Comparison of ENCODE assay signal across 8 cellular contexts in the genomic region with DNA sequence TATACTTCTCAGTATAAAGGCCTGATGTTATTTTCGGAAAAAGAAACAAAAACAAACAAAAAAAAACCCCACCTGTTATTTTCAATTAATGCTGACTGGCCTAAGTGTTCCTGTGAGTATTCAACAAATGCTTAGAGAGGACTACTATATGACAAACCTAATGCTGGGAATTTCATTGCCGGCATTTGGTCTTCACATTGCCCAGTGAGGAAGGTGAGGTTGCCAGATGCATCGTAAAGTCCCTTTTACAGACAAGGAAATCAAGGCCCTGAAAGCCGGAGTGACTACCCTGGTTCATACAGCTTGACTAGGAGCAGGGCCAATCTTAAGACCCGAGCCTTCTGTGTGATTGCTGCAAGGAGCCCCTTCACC. TPM values are rescaled to one million over a fixed set of nuclear protein-coding genes. Genes with fewer than 3 reads are reported as not detected.
DNase-seq lines count a peak whose midpoint lies in the region; ATAC-seq and TF ChIP-seq lines count a peak whose summit lies in the region.

No MANE protein-coding gene starts in this region.

- no peaks in the 10 kb centered on the region for H3K4me1 ChIP-seq in lung (ENCODE audit: control insufficient read depth in 2 of 2, insufficient read depth in 2 of 2, low read length in 2 of 2)
- H3K4me1 ChIP-seq in urinary bladder (ENCODE audit: insufficient read depth), result no peaks in the 10 kb centered on the region

- peak overlapping the region; percentile 99 for H3K4me3 Mint-ChIP-seq in HFFc6

- peak overlapping the region; percentile 92 for H3K27ac Mint-ChIP-seq in HFFc6

- H3K36me3 ChIP-seq in lung (ENCODE audit: control insufficient read depth in 2 of 2, insufficient read depth in 2 of 2, low read length in 2 of 2) (peaks cover 4 to 38% of the 10 kb centered on the region in 2 donors), urinary bladder (ENCODE audit: insufficient read depth) (no peaks in the 10 kb centered on the region)

- H3K27ac ChIP-seq in angular gyrus (ENCODE audit: low read depth, low read length) (peak overlapping the region; percentile 78), lung (ENCODE audit: low read depth in 1 of 2, low read length in 1 of 2) (peak overlapping the region; percentile 22 to 40), urinary bladder (ENCODE audit: low read depth) (no peak overlapping the region)

- 20 to 21% methylated on average over 5 of the region's 5 CpGs for WGBS in lung, 2 donors
- WGBS in urinary bladder, result 15% methylated on average over 5 of the region's 5 CpGs

- H3K36me3 Mint-ChIP-seq in HFFc6 (ENCODE audit: low read depth), result peaks cover 46% of the 10 kb centered on the region

- H3K27me3 Mint-ChIP-seq in HFFc6 (ENCODE audit: insufficient read depth), result peaks cover 7% of the 10 kb centered on the region

- ATAC-seq in lung (ENCODE audit: insufficient read depth, low FRiP score) (no peak), HG03342 (IDR thresholded peaks at IDR 0.05; ENCODE audit: unreplicated experiment) (no peak)

- H3K9me3 ChIP-seq in lung (ENCODE audit: control insufficient read depth in 2 of 2, insufficient read depth in 1 of 2, low read length in 1 of 2), result no peaks in the 10 kb centered on the region

- no peaks in the 10 kb centered on the region for H3K9me3 Mint-ChIP-seq in HFFc6

- peaks cover 25% of the 10 kb centered on the region for H3K4me1 Mint-ChIP-seq in HFFc6 (ENCODE audit: low read depth)

- TF ChIP-seq CTCF in AG10803 (conservative IDR thresholded peaks at IDR 0.05; ENCODE audit: low read length) (no peak), HFFc6 (IDR thresholded peaks at IDR 0.05) (no peak), lung (IDR thresholded peaks at IDR 0.05; ENCODE audit: control extremely low read depth, extremely low read depth) (no peak)

- DNase-seq in AG10803 (ENCODE audit: low read depth) (peak; percentile 13), HFFc6 (no peak), lung (ENCODE audit: low spot score) (no peak), NCI-H2029 (lab: John Stamatoyannopoulos, UW) (no peak), NCI-H1048 (lab: John Stamatoyannopoulos, UW) (no peak)

- H3K4me3 ChIP-seq in AG10803 (ENCODE audit: low read length), result peak overlapping the region; percentile 91
- H3K4me3 ChIP-seq in lung, result peak overlapping the region; percentile 61
- H3K4me3 ChIP-seq in urinary bladder (ENCODE audit: low read depth, low read length), result peak overlapping the region; percentile 58

- no peaks in the 10 kb centered on the region for H3K27me3 ChIP-seq in lung (ENCODE audit: control insufficient read depth, insufficient read depth)

RNA-seq across cellular contexts. Expression of a gene that starts 0.6 kb away (rescaled TPM):
- total RNA-seq in HFFc6 (2021; fragmentation: NEBNext Ultra II Directional; extraction: Animal tissue kit (Norgen Biotek cat#: 25700)), result 10 to 100 TPM; 82.5 to 93.7 (median 86.8) TPM
- total RNA-seq in lung (10 to 100 TPM; 26.7 to 65.4 TPM), urinary bladder (25.8 TPM)
- polyA plus RNA-seq in lung (100 to 1,000 TPM in 1 of 2 donors, 10 to 100 TPM in 1; 93.6 to 120 TPM), urinary bladder (115 TPM)

RNA-seq across cellular contexts. Expression of a gene that starts 11.2 kb away (rescaled TPM):
- 100 to 1,000 TPM; 229 to 324 (median 315) TPM for total RNA-seq in HFFc6 (2021; fragmentation: NEBNext Ultra II Directional; extraction: Animal tissue kit (Norgen Biotek cat#: 25700))
- total RNA-seq in lung (100 to 1,000 TPM; 184 to 187 TPM), urinary bladder (74.8 TPM)
- polyA plus RNA-seq in lung (100 to 1,000 TPM; 104 to 226 TPM), urinary bladder (113 TPM)

RNA-seq across cellular contexts. Expression of a gene that starts 11.7 kb away (rescaled TPM):
- total RNA-seq in HFFc6 (2021; fragmentation: NEBNext Ultra II Directional; extraction: Animal tissue kit (Norgen Biotek cat#: 25700)), result 10 to 100 TPM; 16.2 to 26.9 (median 20.6) TPM
- 10 to 100 TPM; 11.3 to 26.3 TPM for total RNA-seq in lung
- polyA plus RNA-seq in lung, result 10 to 100 TPM in 1 of 2 donors, 1 to 10 TPM in 1; 9.3 to 24.2 TPM
- total RNA-seq in urinary bladder, result 12.5 TPM
- 22.8 TPM for polyA plus RNA-seq in urinary bladder

RNA-seq across cellular contexts. Expression of a gene that starts 12.0 kb away (rescaled TPM):
- total RNA-seq in HFFc6 (2021; fragmentation: NEBNext Ultra II Directional; extraction: Animal tissue kit (Norgen Biotek cat#: 25700)), result 10 to 100 TPM; 11.2 to 16.0 (median 13.9) TPM
- total RNA-seq in lung (10 to 100 TPM; 24.4 to 34.9 TPM), urinary bladder (11.4 TPM)
- polyA plus RNA-seq in lung (10 to 100 TPM; 28.3 to 42.6 TPM), urinary bladder (32.6 TPM)

RNA-seq across cellular contexts. Expression of a gene that starts 27.0 kb away (rescaled TPM):
- 10 to 100 TPM; 67.0 to 79.3 (median 71.5) TPM for total RNA-seq in HFFc6 (2021; fragmentation: NEBNext Ultra II Directional; extraction: Animal tissue kit (Norgen Biotek cat#: 25700))
- total RNA-seq in lung, result 10 to 100 TPM; 38.5 to 52.7 TPM
- 10 to 100 TPM; 36.2 to 40.0 TPM for polyA plus RNA-seq in lung
- total RNA-seq in urinary bladder, result 17.7 TPM
- 49.5 TPM for polyA plus RNA-seq in urinary bladder
